1 cellular context compared by ENCODE assay signal in the genomic region with DNA sequence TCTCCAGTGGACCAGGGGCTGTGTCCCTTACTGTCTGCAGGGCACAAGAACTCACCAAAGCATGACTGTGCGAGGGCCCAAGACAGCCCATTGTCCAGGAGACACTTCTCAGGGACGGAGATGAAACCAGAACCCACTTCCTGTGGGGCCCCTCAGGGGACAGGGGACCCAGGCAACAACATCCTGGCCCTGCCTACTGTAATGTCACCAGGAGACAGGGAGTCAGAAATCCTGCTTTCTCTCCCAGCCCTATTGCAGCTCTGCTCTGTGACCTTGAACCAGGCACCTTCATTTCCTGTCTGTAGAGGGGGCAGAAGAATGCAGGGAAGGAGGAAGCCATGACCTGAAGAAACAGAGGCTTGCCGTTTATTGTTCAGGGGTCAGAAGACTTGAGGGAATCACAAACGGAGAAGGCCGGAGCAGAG.
A peak's percentile ranks its signal among the peaks of the same experiment; 100 is the strongest.
TF ChIP-seq lines count a peak whose summit lies in the region.

No MANE protein-coding gene starts in this region.

TF ChIP-seq in HepG2, 621 proteins besides CTCF, POLR2A, EP300 and RAD21 (continued from another document and continues in another):
- TF ChIP-seq, protein P1, sequence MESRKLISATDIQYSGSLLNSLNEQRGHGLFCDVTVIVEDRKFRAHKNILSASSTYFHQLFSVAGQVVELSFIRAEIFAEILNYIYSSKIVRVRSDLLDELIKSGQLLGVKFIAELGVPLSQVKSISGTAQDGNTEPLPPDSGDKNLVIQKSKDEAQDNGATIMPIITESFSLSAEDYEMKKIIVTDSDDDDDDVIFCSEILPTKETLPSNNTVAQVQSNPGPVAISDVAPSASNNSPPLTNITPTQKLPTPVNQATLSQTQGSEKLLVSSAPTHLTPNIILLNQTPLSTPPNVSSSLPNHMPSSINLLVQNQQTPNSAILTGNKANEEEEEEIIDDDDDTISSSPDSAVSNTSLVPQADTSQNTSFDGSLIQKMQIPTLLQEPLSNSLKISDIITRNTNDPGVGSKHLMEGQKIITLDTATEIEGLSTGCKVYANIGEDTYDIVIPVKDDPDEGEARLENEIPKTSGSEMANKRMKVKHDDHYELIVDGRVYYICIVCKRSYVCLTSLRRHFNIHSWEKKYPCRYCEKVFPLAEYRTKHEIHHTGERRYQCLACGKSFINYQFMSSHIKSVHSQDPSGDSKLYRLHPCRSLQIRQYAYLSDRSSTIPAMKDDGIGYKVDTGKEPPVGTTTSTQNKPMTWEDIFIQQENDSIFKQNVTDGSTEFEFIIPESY (CRISPR knock-in tag; IDR thresholded peaks at IDR 0.05): no peak
- no peak for TF ChIP-seq SMAD9 (CRISPR knock-in tag; IDR thresholded peaks at IDR 0.05)
- TF ChIP-seq RBM22 (optimal IDR thresholded peaks at IDR 0.05; ENCODE audit: low read length): no peak
- no peak for TF ChIP-seq ZNF720 (CRISPR knock-in tag; IDR thresholded peaks at IDR 0.05)
- no peak for TF ChIP-seq SIN3A (IDR thresholded peaks at IDR 0.05; ENCODE audit: borderline replicate concordance, low read depth, low read length)
- 0 out of 2 replicates have a peak, but pooled peaks have one; percentile 56 for TF ChIP-seq SIX4 (CRISPR knock-in tag; IDR thresholded peaks at IDR 0.05)
- TF ChIP-seq TBX3 (IDR thresholded peaks at IDR 0.05; ENCODE audit: borderline replicate concordance): no peak
- TF ChIP-seq STAG1 (CRISPR knock-in tag; IDR thresholded peaks at IDR 0.05): no peak
- TF ChIP-seq ZBTB7B (CRISPR knock-in tag; IDR thresholded peaks at IDR 0.05): peak; percentile 53; the same call in 1 of the 2 replicates
- no peak for TF ChIP-seq NFE2L1 (CRISPR knock-in tag; IDR thresholded peaks at IDR 0.05; ENCODE audit: borderline replicate concordance)
- TF ChIP-seq SKIL (CRISPR knock-in tag; IDR thresholded peaks at IDR 0.05; ENCODE audit: borderline replicate concordance): peak; percentile 42; the same call in 1 of the 2 replicates
- no peak for TF ChIP-seq ZNF235 (CRISPR knock-in tag; IDR thresholded peaks at IDR 0.05; ENCODE audit: borderline replicate concordance)
- no peak for TF ChIP-seq RORA (CRISPR knock-in tag; IDR thresholded peaks at IDR 0.05)
- no peak for TF ChIP-seq ZNF549 (CRISPR knock-in tag; IDR thresholded peaks at IDR 0.05)
- no peak for TF ChIP-seq REPIN1 (CRISPR knock-in tag; IDR thresholded peaks at IDR 0.05; ENCODE audit: borderline replicate concordance, low read depth)
- 0 out of 2 replicates have a peak, but pooled peaks have one; percentile 27 for TF ChIP-seq ZNF598 (CRISPR knock-in tag; IDR thresholded peaks at IDR 0.05; ENCODE audit: borderline replicate concordance)
- peak; percentile 47 for TF ChIP-seq HDAC2 (CRISPR knock-in tag; IDR thresholded peaks at IDR 0.05)
- no peak for TF ChIP-seq ZNF530 (CRISPR knock-in tag; IDR thresholded peaks at IDR 0.05; ENCODE audit: low read depth)
- no peak for TF ChIP-seq MED13 (CRISPR knock-in tag; IDR thresholded peaks at IDR 0.05)
- no peak for TF ChIP-seq IKZF4 (CRISPR knock-in tag; IDR thresholded peaks at IDR 0.05; ENCODE audit: borderline replicate concordance, low read depth, not compliant biosample characterization)
- TF ChIP-seq PHF5A (CRISPR knock-in tag; IDR thresholded peaks at IDR 0.05; ENCODE audit: low read depth, unreplicated experiment): peak; percentile 38
- peak; percentile 47 for TF ChIP-seq NR2F6 (IDR thresholded peaks at IDR 0.05)
- TF ChIP-seq NR2F6 (CRISPR knock-in tag; IDR thresholded peaks at IDR 0.05): 0 out of 2 replicates have a peak, but pooled peaks have one; percentile 54
- TF ChIP-seq ZNF678 (CRISPR knock-in tag; IDR thresholded peaks at IDR 0.05): no peak
- no peak for TF ChIP-seq KLF11 (CRISPR knock-in tag; IDR thresholded peaks at IDR 0.05)
- TF ChIP-seq ETV5 (CRISPR knock-in tag; IDR thresholded peaks at IDR 0.05; ENCODE audit: borderline replicate concordance): peak; percentile 88
- TF ChIP-seq IRX3 (CRISPR knock-in tag; IDR thresholded peaks at IDR 0.05; ENCODE audit: borderline replicate concordance, low read depth): no peak
- no peak for TF ChIP-seq NBN (conservative IDR thresholded peaks at IDR 0.05)
- TF ChIP-seq U2AF1 (optimal IDR thresholded peaks at IDR 0.05; ENCODE audit: low read depth, low read length): no peak
- no peak for TF ChIP-seq ZBTB38 (CRISPR knock-in tag; IDR thresholded peaks at IDR 0.05)
- TF ChIP-seq NFE2L2 (IDR thresholded peaks at IDR 0.05; ENCODE audit: low read length): no peak
- TF ChIP-seq ZNF691 (CRISPR knock-in tag; IDR thresholded peaks at IDR 0.05; ENCODE audit: borderline replicate concordance, low read depth): no peak
- TF ChIP-seq ZNF572 (CRISPR knock-in tag; IDR thresholded peaks at IDR 0.05): 0 out of 2 replicates have a peak, but pooled peaks have one; percentile 34
- TF ChIP-seq, protein P2, sequence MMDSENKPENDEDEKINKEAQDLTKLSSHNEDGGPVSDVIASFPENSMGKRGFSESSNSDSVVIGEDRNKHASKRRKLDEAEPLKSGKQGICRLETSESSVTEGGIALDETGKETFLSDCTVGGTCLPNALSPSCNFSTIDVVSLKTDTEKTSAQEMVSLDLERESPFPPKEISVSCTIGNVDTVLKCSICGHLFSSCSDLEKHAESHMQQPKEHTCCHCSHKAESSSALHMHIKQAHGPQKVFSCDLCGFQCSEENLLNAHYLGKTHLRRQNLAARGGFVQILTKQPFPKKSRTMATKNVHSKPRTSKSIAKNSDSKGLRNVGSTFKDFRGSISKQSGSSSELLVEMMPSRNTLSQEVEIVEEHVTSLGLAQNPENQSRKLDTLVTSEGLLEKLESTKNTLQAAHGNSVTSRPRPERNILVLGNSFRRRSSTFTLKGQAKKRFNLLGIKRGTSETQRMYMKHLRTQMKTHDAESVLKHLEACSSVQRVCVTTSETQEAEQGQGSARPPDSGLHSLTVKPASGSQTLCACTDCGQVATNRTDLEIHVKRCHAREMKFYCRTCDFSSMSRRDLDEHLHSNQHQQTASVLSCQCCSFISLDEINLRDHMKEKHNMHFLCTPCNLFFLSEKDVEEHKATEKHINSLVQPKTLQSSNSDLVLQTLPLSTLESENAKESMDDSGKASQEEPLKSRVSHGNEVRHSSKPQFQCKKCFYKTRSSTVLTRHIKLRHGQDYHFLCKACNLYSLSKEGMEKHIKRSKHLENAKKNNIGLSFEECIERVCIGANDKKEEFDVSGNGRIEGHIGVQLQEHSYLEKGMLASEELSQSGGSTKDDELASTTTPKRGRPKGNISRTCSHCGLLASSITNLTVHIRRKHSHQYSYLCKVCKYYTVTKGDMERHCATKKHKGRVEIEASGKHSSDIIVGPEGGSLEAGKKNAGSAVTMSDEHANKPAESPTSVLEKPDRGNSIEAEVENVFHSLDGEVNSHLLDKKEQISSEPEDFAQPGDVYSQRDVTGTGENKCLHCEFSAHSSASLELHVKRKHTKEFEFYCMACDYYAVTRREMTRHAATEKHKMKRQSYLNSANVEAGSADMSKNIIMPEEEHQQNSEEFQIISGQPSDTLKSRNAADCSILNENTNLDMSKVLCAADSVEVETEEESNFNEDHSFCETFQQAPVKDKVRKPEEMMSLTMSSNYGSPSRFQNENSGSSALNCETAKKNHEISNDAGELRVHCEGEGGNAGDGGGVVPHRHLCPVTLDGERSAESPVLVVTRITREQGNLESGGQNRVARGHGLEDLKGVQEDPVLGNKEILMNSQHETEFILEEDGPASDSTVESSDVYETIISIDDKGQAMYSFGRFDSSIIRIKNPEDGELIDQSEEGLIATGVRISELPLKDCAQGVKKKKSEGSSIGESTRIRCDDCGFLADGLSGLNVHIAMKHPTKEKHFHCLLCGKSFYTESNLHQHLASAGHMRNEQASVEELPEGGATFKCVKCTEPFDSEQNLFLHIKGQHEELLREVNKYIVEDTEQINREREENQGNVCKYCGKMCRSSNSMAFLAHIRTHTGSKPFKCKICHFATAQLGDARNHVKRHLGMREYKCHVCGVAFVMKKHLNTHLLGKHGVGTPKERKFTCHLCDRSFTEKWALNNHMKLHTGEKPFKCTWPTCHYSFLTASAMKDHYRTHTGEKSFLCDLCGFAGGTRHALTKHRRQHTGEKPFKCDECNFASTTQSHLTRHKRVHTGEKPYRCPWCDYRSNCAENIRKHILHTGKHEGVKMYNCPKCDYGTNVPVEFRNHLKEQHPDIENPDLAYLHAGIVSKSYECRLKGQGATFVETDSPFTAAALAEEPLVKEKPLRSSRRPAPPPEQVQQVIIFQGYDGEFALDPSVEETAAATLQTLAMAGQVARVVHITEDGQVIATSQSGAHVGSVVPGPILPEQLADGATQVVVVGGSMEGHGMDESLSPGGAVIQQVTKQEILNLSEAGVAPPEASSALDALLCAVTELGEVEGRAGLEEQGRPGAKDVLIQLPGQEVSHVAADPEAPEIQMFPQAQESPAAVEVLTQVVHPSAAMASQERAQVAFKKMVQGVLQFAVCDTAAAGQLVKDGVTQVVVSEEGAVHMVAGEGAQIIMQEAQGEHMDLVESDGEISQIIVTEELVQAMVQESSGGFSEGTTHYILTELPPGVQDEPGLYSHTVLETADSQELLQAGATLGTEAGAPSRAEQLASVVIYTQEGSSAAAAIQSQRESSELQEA (CRISPR knock-in tag; IDR thresholded peaks at IDR 0.05; ENCODE audit: not compliant biosample characterization): no peak
- TF ChIP-seq, protein P3, sequence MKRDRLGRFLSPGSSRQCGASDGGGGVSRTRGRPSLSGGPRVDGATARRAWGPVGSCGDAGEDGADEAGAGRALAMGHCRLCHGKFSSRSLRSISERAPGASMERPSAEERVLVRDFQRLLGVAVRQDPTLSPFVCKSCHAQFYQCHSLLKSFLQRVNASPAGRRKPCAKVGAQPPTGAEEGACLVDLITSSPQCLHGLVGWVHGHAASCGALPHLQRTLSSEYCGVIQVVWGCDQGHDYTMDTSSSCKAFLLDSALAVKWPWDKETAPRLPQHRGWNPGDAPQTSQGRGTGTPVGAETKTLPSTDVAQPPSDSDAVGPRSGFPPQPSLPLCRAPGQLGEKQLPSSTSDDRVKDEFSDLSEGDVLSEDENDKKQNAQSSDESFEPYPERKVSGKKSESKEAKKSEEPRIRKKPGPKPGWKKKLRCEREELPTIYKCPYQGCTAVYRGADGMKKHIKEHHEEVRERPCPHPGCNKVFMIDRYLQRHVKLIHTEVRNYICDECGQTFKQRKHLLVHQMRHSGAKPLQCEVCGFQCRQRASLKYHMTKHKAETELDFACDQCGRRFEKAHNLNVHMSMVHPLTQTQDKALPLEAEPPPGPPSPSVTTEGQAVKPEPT (CRISPR knock-in tag; IDR thresholded peaks at IDR 0.05; ENCODE audit: low read depth): no peak
- TF ChIP-seq ZNF335 (CRISPR knock-in tag; IDR thresholded peaks at IDR 0.05): 0 out of 2 replicates have a peak, but pooled peaks have one; percentile 22
- TF ChIP-seq KDM1A (CRISPR knock-in tag; IDR thresholded peaks at IDR 0.05): no peak
- TF ChIP-seq KAT2B (IDR thresholded peaks at IDR 0.05; ENCODE audit: borderline replicate concordance, low read depth, low read length): no peak
- TF ChIP-seq, protein P4, sequence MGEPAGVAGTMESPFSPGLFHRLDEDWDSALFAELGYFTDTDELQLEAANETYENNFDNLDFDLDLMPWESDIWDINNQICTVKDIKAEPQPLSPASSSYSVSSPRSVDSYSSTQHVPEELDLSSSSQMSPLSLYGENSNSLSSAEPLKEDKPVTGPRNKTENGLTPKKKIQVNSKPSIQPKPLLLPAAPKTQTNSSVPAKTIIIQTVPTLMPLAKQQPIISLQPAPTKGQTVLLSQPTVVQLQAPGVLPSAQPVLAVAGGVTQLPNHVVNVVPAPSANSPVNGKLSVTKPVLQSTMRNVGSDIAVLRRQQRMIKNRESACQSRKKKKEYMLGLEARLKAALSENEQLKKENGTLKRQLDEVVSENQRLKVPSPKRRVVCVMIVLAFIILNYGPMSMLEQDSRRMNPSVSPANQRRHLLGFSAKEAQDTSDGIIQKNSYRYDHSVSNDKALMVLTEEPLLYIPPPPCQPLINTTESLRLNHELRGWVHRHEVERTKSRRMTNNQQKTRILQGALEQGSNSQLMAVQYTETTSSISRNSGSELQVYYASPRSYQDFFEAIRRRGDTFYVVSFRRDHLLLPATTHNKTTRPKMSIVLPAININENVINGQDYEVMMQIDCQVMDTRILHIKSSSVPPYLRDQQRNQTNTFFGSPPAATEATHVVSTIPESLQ (CRISPR knock-in tag; conservative IDR thresholded peaks at IDR 0.05): no peak
- TF ChIP-seq PRPF4 (IDR thresholded peaks at IDR 0.05; ENCODE audit: low read depth, low read length, poor library complexity, severe bottlenecking): no peak
- TF ChIP-seq LCORL (IDR thresholded peaks at IDR 0.05): no peak
- TF ChIP-seq LCORL (CRISPR knock-in tag; IDR thresholded peaks at IDR 0.05): no peak
- no peak for TF ChIP-seq TFE3 (CRISPR knock-in tag; IDR thresholded peaks at IDR 0.05)
- TF ChIP-seq NFE2 (CRISPR knock-in tag; IDR thresholded peaks at IDR 0.05): no peak
